Comparison of ENCODE assay signal across 19 cellular contexts in genomic region chr3:22990291-22991200, GRCh38.
DNase-seq lines count a peak whose midpoint lies in the region; ATAC-seq and TF ChIP-seq lines count a peak whose summit lies in the region.
"Had no signal": no experiment of that assay in that cellular context is flagged by ENCODE, and none has a peak within 500 bp of the region (broad histone marks: within the 10 kb centered on the region; RNA-seq: fewer than 3 reads in every experiment).

No MANE protein-coding gene starts in this region.

- no peak overlapping the region for H3K23ac ChIP-seq in H9 (ENCODE audit: insufficient read length, low read depth, low read length)
- no peak overlapping the region for H3K23ac ChIP-seq in neuronal stem cell (ENCODE audit: low read depth, low read length, poor library complexity)

- H3K4me1 Mint-ChIP-seq in H9 (peaks cover 9 to 12% of the 10 kb centered on the region in 2 experiments), chondrocyte (ENCODE audit: low read depth) (no peaks in the 10 kb centered on the region)
- H3K4me1 Mint-ChIP-seq: CD4-positive, CD25-positive, alpha-beta regulatory T cell; CD8-positive, alpha-beta memory T cell had no signal

- H2BK15ac ChIP-seq in H9 (ENCODE audit: low read depth, low read length) (no peak overlapping the region), neuronal stem cell (ENCODE audit: low read length) (no peak overlapping the region)

- peaks cover 0 to 7% (median 0%) of the 10 kb centered on the region in 3 experiments; a peak in 1 of 7 replicates for H3K36me3 Mint-ChIP-seq in H9 (ENCODE audit: insufficient read depth in 1 of 3, low read depth in 3 of 3)
- H3K36me3 Mint-ChIP-seq in chondrocyte (ENCODE audit: low read depth), result no peaks in the 10 kb centered on the region
- H3K36me3 Mint-ChIP-seq: CD4-positive, CD25-positive, alpha-beta regulatory T cell; CD8-positive, alpha-beta memory T cell had no signal

- H3K27me3 ChIP-seq in H9 (ENCODE audit: insufficient read depth, low read length), result no peaks in the 10 kb centered on the region
- peaks cover 0 to 1% (median 0%) of the 10 kb centered on the region in 3 experiments for H3K27me3 ChIP-seq in neuronal stem cell (ENCODE audit: control insufficient read depth in 3 of 3, insufficient read depth in 3 of 3, low read depth in 1 of 3, low read length in 3 of 3)
- H3K27me3 ChIP-seq in upper lobe of left lung, result no peaks in the 10 kb centered on the region
- H3K27me3 ChIP-seq: BE2C had no signal

- H3K9me3 Mint-ChIP-seq in H9 (no peaks in the 10 kb centered on the region), chondrocyte (ENCODE audit: low read depth) (peaks cover 9% of the 10 kb centered on the region)
- H3K9me3 Mint-ChIP-seq: GM23338 had no signal

- H4K8ac ChIP-seq in H9 (replicated peaks; ENCODE audit: insufficient read length, low read depth, low read length) (no peak overlapping the region), neuronal stem cell (ENCODE audit: low read depth, low read length) (no peak overlapping the region)

- no peak overlapping the region for H3K56ac ChIP-seq in H9 (ENCODE audit: insufficient read length, low read depth, low read length)

- no peak for TF ChIP-seq POLR2A in upper lobe of left lung (IDR thresholded peaks at IDR 0.05)

- no peaks in the 10 kb centered on the region for H3K9me3 ChIP-seq in H9 (ENCODE audit: control insufficient read depth, low read depth, low read length)
- H3K9me3 ChIP-seq in neuronal stem cell (replicated peaks in 1 of 2; ENCODE audit: control insufficient read depth in 2 of 2, insufficient read depth in 1 of 2, low read depth in 1 of 2, low read length in 2 of 2), result peaks cover 0 to 3% of the 10 kb centered on the region in 2 donors
- no peaks in the 10 kb centered on the region for H3K9me3 ChIP-seq in upper lobe of left lung
- H3K9me3 ChIP-seq: BE2C had no signal

- no peak for TF ChIP-seq EP300 in upper lobe of left lung (IDR thresholded peaks at IDR 0.05)

- H3K4ac ChIP-seq in H9 (ENCODE audit: low read depth, low read length) (no peak overlapping the region), neuronal stem cell (ENCODE audit: low read length) (no peak overlapping the region)

- no peaks in the 10 kb centered on the region for H3K23me2 ChIP-seq in H9 (ENCODE audit: insufficient read length, low read depth, low read length, poor library complexity, severe bottlenecking)

- H2AFZ ChIP-seq in H9 (ENCODE audit: low read length) (no peak overlapping the region), neuronal stem cell (ENCODE audit: low read length) (no peak overlapping the region)

- DNase-seq in H9 (no peak), chondrocyte (ENCODE audit: low spot score) (peak; percentile 93), neuronal stem cell (ENCODE audit: low spot score) (no peak), upper lobe of left lung (peak in 1 of 2 donors; percentile 81), NCI-H2227 treated with DMSO at 0.1 percent for 48 hours (lab: John Stamatoyannopoulos, UW) (no peak)
- no peak for DNase-seq in stimulated activated CD4-positive, alpha-beta T cell treated with anti-CD3 and anti-CD28 coated beads, Interleukin-12 subunit alpha, Interleukin-12 subunit beta, amount 100 ng/mL, for 4 hours
- DNase-seq: ACHN; BE2C; CD4-positive, CD25-positive, alpha-beta regulatory T cell; CD8-positive, alpha-beta memory T cell; COR-L47; DMS 273 treated with DMSO at 0.1 percent for 48 hours; DMS53; DND-41; EL; H7 had no signal

- H3K27ac ChIP-seq in H9 (ENCODE audit: insufficient read length, low read depth, low read length), result no peak overlapping the region
- no peak overlapping the region for H3K27ac ChIP-seq in neuronal stem cell (replicated peaks; ENCODE audit: low read length)
- no peak overlapping the region for H3K27ac ChIP-seq in upper lobe of left lung
- H3K27ac ChIP-seq: HL-60 had no signal

- H4K91ac ChIP-seq in H9 (ENCODE audit: insufficient read length, low read depth, low read length) (no peak overlapping the region), neuronal stem cell (ENCODE audit: low read depth, low read length, poor library complexity) (no peak overlapping the region)

- H3K27ac Mint-ChIP-seq in H9 (no peak overlapping the region; a peak in 1 of 7 replicates), chondrocyte (ENCODE audit: unreplicated experiment) (no peak overlapping the region)
- H3K27ac Mint-ChIP-seq: CD4-positive, CD25-positive, alpha-beta regulatory T cell; CD8-positive, alpha-beta memory T cell; GM23338 had no signal

- H3K4me3 ChIP-seq in neuronal stem cell (ENCODE audit: low read length in 2 of 2), result peak overlapping the region in 1 of 2 donors; percentile 2
- H3K4me3 ChIP-seq in upper lobe of left lung, result no peak overlapping the region
- H3K4me3 ChIP-seq: GM23338 had no signal

- no peaks in the 10 kb centered on the region for H3K79me2 ChIP-seq in H9 (ENCODE audit: insufficient read depth, low read length)

- H3K27me3 Mint-ChIP-seq in H9 (ENCODE audit: low read depth), result no peaks in the 10 kb centered on the region; the same call in 1 of the 2 replicates
- peaks cover 10% of the 10 kb centered on the region for H3K27me3 Mint-ChIP-seq in chondrocyte (ENCODE audit: low read depth)
- H3K27me3 Mint-ChIP-seq: CD4-positive, CD25-positive, alpha-beta regulatory T cell; CD8-positive, alpha-beta memory T cell had no signal

- no peak overlapping the region for H2AK5ac ChIP-seq in H9 (ENCODE audit: insufficient read length, low read length)
- peak overlapping the region; percentile 65 for H2AK5ac ChIP-seq in neuronal stem cell (ENCODE audit: low read depth, low read length)

- H4K5ac ChIP-seq in H9 (ENCODE audit: insufficient read length, low read depth, low read length), result no peak overlapping the region

- H3K18ac ChIP-seq in H9 (ENCODE audit: insufficient read length, low read depth, low read length) (peak overlapping the region; percentile 56), neuronal stem cell (ENCODE audit: low read length) (peak overlapping the region; percentile 32)

- TF ChIP-seq CTCF in H9 (conservative IDR thresholded peaks at IDR 0.05), result no peak
- no peak for TF ChIP-seq CTCF in chondrocyte (IDR thresholded peaks at IDR 0.05)
- no peak for TF ChIP-seq CTCF in upper lobe of left lung (IDR thresholded peaks at IDR 0.05)

- H3K79me1 ChIP-seq in H9 (ENCODE audit: insufficient read depth, low read depth, low read length, poor library complexity, severe bottlenecking) (no peaks in the 10 kb centered on the region), neuronal stem cell (ENCODE audit: low read depth, low read length) (no peaks in the 10 kb centered on the region)

- H2BK12ac ChIP-seq in H9 (ENCODE audit: insufficient read length, low read depth, low read length) (no peak overlapping the region), neuronal stem cell (ENCODE audit: low read length) (no peak overlapping the region)

- H3K4me3 Mint-ChIP-seq in H9, result no peak overlapping the region
- no peak overlapping the region for H3K4me3 Mint-ChIP-seq in chondrocyte (ENCODE audit: unreplicated experiment)
- H3K4me3 Mint-ChIP-seq: CD4-positive, CD25-positive, alpha-beta regulatory T cell; CD8-positive, alpha-beta memory T cell; GM23338 had no signal

- no peak overlapping the region for H2BK120ac ChIP-seq in H9 (ENCODE audit: low read depth, low read length, poor library complexity, severe bottlenecking)
- H2BK120ac ChIP-seq in neuronal stem cell (ENCODE audit: low read depth, low read length), result no peak overlapping the region

- no peaks in the 10 kb centered on the region for H4K20me1 ChIP-seq in H9 (ENCODE audit: control insufficient read depth, insufficient read depth, insufficient read length)

- H3K14ac ChIP-seq in H9 (ENCODE audit: insufficient read depth, low read length), result no peak overlapping the region
- no peak overlapping the region for H3K14ac ChIP-seq in neuronal stem cell (ENCODE audit: low read length)

- no peak overlapping the region for H3T11ph ChIP-seq in H9 (ENCODE audit: low read length)

- H3K4me2 ChIP-seq in H9 (ENCODE audit: insufficient read depth, insufficient read length, low read length) (no peak overlapping the region), neuronal stem cell (ENCODE audit: insufficient read depth, low read length, poor library complexity, severe bottlenecking) (no peak overlapping the region)

- H3K9ac ChIP-seq in H9 (ENCODE audit: extremely low read depth, insufficient read length, low read length) (no peak overlapping the region), neuronal stem cell (ENCODE audit: low read depth, low read length, poor library complexity) (no peak overlapping the region)

- H3K36me3 ChIP-seq in neuronal stem cell (replicated peaks in 1 of 2; ENCODE audit: control insufficient read depth in 2 of 2, insufficient read depth in 2 of 2, low read length in 2 of 2) (no peaks in the 10 kb centered on the region), upper lobe of left lung (no peaks in the 10 kb centered on the region)
- H3K36me3 ChIP-seq: BE2C had no signal

- H2BK20ac ChIP-seq in H9 (ENCODE audit: low read depth, low read length, poor library complexity, severe bottlenecking), result no peak overlapping the region

- H3K4me1 ChIP-seq in H9 (ENCODE audit: insufficient read depth, low read length) (0 out of 2 replicates have a peak, but pooled peaks cover 2% of the 10 kb centered on the region), neuronal stem cell (ENCODE audit: control insufficient read depth in 2 of 2, insufficient read depth in 1 of 2, low read depth in 1 of 2, low read length in 2 of 2) (no peaks in the 10 kb centered on the region), upper lobe of left lung (no peaks in the 10 kb centered on the region)
- H3K4me1 ChIP-seq: BE2C had no signal

- WGBS in H9 (ENCODE audit: extremely low coverage, insufficient read length, low lambda C conversion rate), result no CpG with 5 or more reads among the region's 44 CpGs
- WGBS in neuronal stem cell (ENCODE audit: extremely low coverage in 2 of 2, insufficient read length in 2 of 2, insufficient replicate concordance in 1 of 2), 2 donors, result no CpG with 5 or more reads among the region's 44 CpGs
- WGBS in upper lobe of left lung, 2 donors, result 88 to 98% methylated on average over 33 to 41 of the region's 44 CpGs

- ATAC-seq in upper lobe of left lung (ENCODE audit: low FRiP score in 2 of 2), result peak; percentile 19 to 55
- ATAC-seq in esophagus mucosa, result no peak
- ATAC-seq: GM23338 had no signal

- no peak overlapping the region for H2BK5ac ChIP-seq in H9 (ENCODE audit: insufficient read length, low read length)
- no peak overlapping the region for H2BK5ac ChIP-seq in neuronal stem cell (ENCODE audit: low read length)
